12 cellular contexts compared by ENCODE assay signal in genomic region chr6:145247677-145248419, GRCh38.
DNase-seq lines count a peak whose midpoint lies in the region; TF ChIP-seq lines count a peak whose summit lies in the region.
"Had no signal": no experiment of that assay in that cellular context is flagged by ENCODE, and none has a peak within 500 bp of the region (broad histone marks: within the 10 kb centered on the region; RNA-seq: fewer than 3 reads in every experiment).

No MANE protein-coding gene starts in this region.

- peak; percentile 3 for DNase-seq in SIG-M5 treated with dmso at 0.1 percent for 504 hours (lab: John Stamatoyannopoulos, UW; ENCODE audit: unreplicated experiment)
- DNase-seq in SIG-M5 (lab: John Stamatoyannopoulos, UW) = no peak
- peak; percentile 23 for DNase-seq in NOMO-1 treated with DMSO at 0.1 percent for 48 hours (lab: John Stamatoyannopoulos, UW; ENCODE audit: unreplicated experiment)
- DNase-seq in epithelial cell of esophagus (ENCODE audit: low read depth) = peak; percentile 96
- peak; percentile 31 for DNase-seq in smooth muscle cell of the brain vasculature (ENCODE audit: low read depth, low spot score)
- DNase-seq in C1 segment of cervical spinal cord (lab: John Stamatoyannopoulos, UW) = no peak
- no peak for DNase-seq in medulla oblongata (ENCODE audit: extremely low spot score)
- DNase-seq in DMS153 treated with DMSO at 0.1 percent for 48 hours (lab: John Stamatoyannopoulos, UW; ENCODE audit: unreplicated experiment) = no peak
- DNase-seq: aorta, T-helper 17 cell had no signal

- no peak overlapping the region for H3K4me3 ChIP-seq in epithelial cell of esophagus (ENCODE audit: low read length)
- H3K4me3 ChIP-seq: gastroesophageal sphincter, suprapubic skin had no signal

- no peak for TF ChIP-seq CTCF in epithelial cell of esophagus (IDR thresholded peaks at IDR 0.05; ENCODE audit: insufficient read depth, low read depth, low read length, missing control alignments)

Comparison
In these comparisons a context has a peak if more than half of its experiments do, and no peak if none do; other contexts are left out.
1. DNase-seq: peak in SIG-M5 treated with dmso at 0.1 percent for 504 hours (single experiment), NOMO-1 treated with DMSO at 0.1 percent for 48 hours (single experiment), epithelial cell of esophagus (single experiment) and smooth muscle cell of the brain vasculature (single experiment); none in SIG-M5 (single experiment), C1 segment of cervical spinal cord (0 of 14), medulla oblongata (single experiment) and DMS153 treated with DMSO at 0.1 percent for 48 hours (single experiment).